ENCODE assay signal across 1 cellular context in genomic region chr16:2773188-2773968, GRCh38.
TF ChIP-seq lines count a peak whose summit lies in the region.

No MANE protein-coding gene starts in this region.

TF ChIP-seq in K562, 482 proteins besides CTCF, POLR2A, EP300 and RAD21:
- TF ChIP-seq ZNF830 (CRISPR knock-in tag; IDR thresholded peaks at IDR 0.05) (no peak), KLF16 (IDR thresholded peaks at IDR 0.05) (no peak), ELF1 (tag; IDR thresholded peaks at IDR 0.05) (no peak), SAFB2 (IDR thresholded peaks at IDR 0.05; ENCODE audit: borderline replicate concordance, low read depth, low read length, severe bottlenecking) (no peak), ZNF592 (IDR thresholded peaks at IDR 0.05) (no peak), PHTF2 (CRISPR knock-in tag; IDR thresholded peaks at IDR 0.05) (no peak), HDAC2 (IDR thresholded peaks at IDR 0.05) (peak; percentile 73; the same call in 1 of the 2 replicates), BCOR (IDR thresholded peaks at IDR 0.05) (peak; percentile 90), HOXB6 (CRISPR knock-in tag; IDR thresholded peaks at IDR 0.05; ENCODE audit: borderline replicate concordance) (no peak), CBX1 (IDR thresholded peaks at IDR 0.05; ENCODE audit: low read depth) (0 out of 2 replicates have a peak, but pooled peaks have one; percentile 61), NCOA6 (IDR thresholded peaks at IDR 0.05) (no peak), KDM1A (IDR thresholded peaks at IDR 0.05) (peak; percentile 59 to 81; a peak in 3 of 4 replicates), CXXC5 (CRISPR knock-in tag; IDR thresholded peaks at IDR 0.05) (no peak), TARDBP (IDR thresholded peaks at IDR 0.05) (no peak), CHD4 (IDR thresholded peaks at IDR 0.05; ENCODE audit: insufficient read depth, insufficient replicate concordance, low read depth, low read length, poor library complexity, severe bottlenecking) (no peak), SREBF1 (IDR thresholded peaks at IDR 0.05; ENCODE audit: borderline replicate concordance, low read depth, low read length) (no peak), HBP1 (CRISPR knock-in tag; IDR thresholded peaks at IDR 0.05) (no peak), ADNP (tag; IDR thresholded peaks at IDR 0.05) (peak; percentile 92), ZBTB17 (CRISPR knock-in tag; IDR thresholded peaks at IDR 0.05) (no peak), JUN (IDR thresholded peaks at IDR 0.05; ENCODE audit: borderline replicate concordance, low read depth, low read length) (no peak), JUN (CRISPR knock-in tag; IDR thresholded peaks at IDR 0.05; ENCODE audit: borderline replicate concordance) (no peak), RCOR1 (IDR thresholded peaks at IDR 0.05; ENCODE audit: borderline replicate concordance in 1 of 2, low read depth in 2 of 2, low read length in 2 of 2) (peak in 1 of 2 experiments; percentile 38; a peak in 1 of 4 replicates), ZNF507 (tag; conservative IDR thresholded peaks at IDR 0.05) (no peak), ILK (tag; IDR thresholded peaks at IDR 0.05; ENCODE audit: borderline replicate concordance, low read depth) (no peak), CBFB (CRISPR knock-in tag; IDR thresholded peaks at IDR 0.05) (no peak), ZFP1 (CRISPR knock-in tag; IDR thresholded peaks at IDR 0.05) (no peak), SP2 (IDR thresholded peaks at IDR 0.05; ENCODE audit: extremely low read depth, low read depth, low read length, poor library complexity, severe bottlenecking) (no peak), TOE1 (IDR thresholded peaks at IDR 0.05; ENCODE audit: borderline replicate concordance) (no peak), TOE1 (CRISPR knock-in tag; IDR thresholded peaks at IDR 0.05; ENCODE audit: borderline replicate concordance, low read depth) (no peak), POLR2AphosphoS5 (IDR thresholded peaks at IDR 0.05; ENCODE audit: control insufficient read depth, insufficient read depth, low read depth, low read length) (0 out of 2 replicates have a peak, but pooled peaks have one; percentile 2), CBFA2T2 (conservative IDR thresholded peaks at IDR 0.05) (no peak), TFAM (CRISPR knock-in tag; conservative IDR thresholded peaks at IDR 0.05) (no peak), ESRRA (IDR thresholded peaks at IDR 0.05; ENCODE audit: borderline replicate concordance, low read depth) (peak; percentile 88), SMAD4 (CRISPR knock-in tag; conservative IDR thresholded peaks at IDR 0.05) (no peak), RUNX1 (IDR thresholded peaks at IDR 0.05; ENCODE audit: low read depth) (no peak), ZNF12 (CRISPR knock-in tag; IDR thresholded peaks at IDR 0.05) (no peak), NFIX (CRISPR knock-in tag; IDR thresholded peaks at IDR 0.05; ENCODE audit: low read depth) (no peak), IRF9 (tag; IDR thresholded peaks at IDR 0.05) (no peak), ZNF140 (CRISPR knock-in tag; IDR thresholded peaks at IDR 0.05) (no peak), TEAD1 (CRISPR knock-in tag; IDR thresholded peaks at IDR 0.05) (no peak), YBX1 (IDR thresholded peaks at IDR 0.05) (no peak), ZNF316 (IDR thresholded peaks at IDR 0.05) (no peak), EWSR1 (IDR thresholded peaks at IDR 0.05; ENCODE audit: borderline replicate concordance, low read depth, partially characterized antibody) (no peak), ZNF740 (CRISPR knock-in tag; IDR thresholded peaks at IDR 0.05) (no peak), ZNF740 (tag; IDR thresholded peaks at IDR 0.05) (no peak), ZSCAN29 (IDR thresholded peaks at IDR 0.05) (no peak), CUX1 (CRISPR knock-in tag; IDR thresholded peaks at IDR 0.05) (no peak), SMARCA5 (IDR thresholded peaks at IDR 0.05) (0 out of 2 replicates have a peak, but pooled peaks have one; percentile 57), ZNF121 (CRISPR knock-in tag; conservative IDR thresholded peaks at IDR 0.05) (no peak), CC2D1A (IDR thresholded peaks at IDR 0.05) (no peak), CBX3 (IDR thresholded peaks at IDR 0.05; ENCODE audit: borderline replicate concordance in 1 of 2, low read length in 2 of 2) (no peak), RBM25 (IDR thresholded peaks at IDR 0.05; ENCODE audit: low read depth, low read length, severe bottlenecking) (peak; percentile 90)
- TF ChIP-seq, protein P1, sequence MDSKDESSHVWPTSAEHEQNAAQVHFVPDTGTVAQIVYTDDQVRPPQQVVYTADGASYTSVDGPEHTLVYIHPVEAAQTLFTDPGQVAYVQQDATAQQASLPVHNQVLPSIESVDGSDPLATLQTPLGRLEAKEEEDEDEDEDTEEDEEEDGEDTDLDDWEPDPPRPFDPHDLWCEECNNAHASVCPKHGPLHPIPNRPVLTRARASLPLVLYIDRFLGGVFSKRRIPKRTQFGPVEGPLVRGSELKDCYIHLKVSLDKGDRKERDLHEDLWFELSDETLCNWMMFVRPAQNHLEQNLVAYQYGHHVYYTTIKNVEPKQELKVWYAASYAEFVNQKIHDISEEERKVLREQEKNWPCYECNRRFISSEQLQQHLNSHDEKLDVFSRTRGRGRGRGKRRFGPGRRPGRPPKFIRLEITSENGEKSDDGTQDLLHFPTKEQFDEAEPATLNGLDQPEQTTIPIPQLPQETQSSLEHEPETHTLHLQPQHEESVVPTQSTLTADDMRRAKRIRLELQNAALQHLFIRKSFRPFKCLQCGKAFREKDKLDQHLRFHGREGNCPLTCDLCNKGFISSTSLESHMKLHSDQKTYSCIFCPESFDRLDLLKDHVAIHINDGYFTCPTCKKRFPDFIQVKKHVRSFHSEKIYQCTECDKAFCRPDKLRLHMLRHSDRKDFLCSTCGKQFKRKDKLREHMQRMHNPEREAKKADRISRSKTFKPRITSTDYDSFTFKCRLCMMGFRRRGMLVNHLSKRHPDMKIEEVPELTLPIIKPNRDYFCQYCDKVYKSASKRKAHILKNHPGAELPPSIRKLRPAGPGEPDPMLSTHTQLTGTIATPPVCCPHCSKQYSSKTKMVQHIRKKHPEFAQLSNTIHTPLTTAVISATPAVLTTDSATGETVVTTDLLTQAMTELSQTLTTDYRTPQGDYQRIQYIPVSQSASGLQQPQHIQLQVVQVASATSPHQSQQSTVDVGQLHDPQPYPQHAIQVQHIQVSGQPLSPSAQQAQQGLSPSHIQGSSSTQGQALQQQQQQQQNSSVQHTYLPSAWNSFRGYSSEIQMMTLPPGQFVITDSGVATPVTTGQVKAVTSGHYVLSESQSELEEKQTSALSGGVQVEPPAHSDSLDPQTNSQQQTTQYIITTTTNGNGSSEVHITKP (IDR thresholded peaks at IDR 0.05; ENCODE audit: partially characterized antibody): no peak
- TF ChIP-seq, protein P2, sequence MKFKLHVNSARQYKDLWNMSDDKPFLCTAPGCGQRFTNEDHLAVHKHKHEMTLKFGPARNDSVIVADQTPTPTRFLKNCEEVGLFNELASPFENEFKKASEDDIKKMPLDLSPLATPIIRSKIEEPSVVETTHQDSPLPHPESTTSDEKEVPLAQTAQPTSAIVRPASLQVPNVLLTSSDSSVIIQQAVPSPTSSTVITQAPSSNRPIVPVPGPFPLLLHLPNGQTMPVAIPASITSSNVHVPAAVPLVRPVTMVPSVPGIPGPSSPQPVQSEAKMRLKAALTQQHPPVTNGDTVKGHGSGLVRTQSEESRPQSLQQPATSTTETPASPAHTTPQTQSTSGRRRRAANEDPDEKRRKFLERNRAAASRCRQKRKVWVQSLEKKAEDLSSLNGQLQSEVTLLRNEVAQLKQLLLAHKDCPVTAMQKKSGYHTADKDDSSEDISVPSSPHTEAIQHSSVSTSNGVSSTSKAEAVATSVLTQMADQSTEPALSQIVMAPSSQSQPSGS (CRISPR knock-in tag; IDR thresholded peaks at IDR 0.05): no peak
